ENCODE assay signal across 24 cellular contexts in genomic region chr9:78572266-78572665, GRCh38.
DNase-seq lines count a peak whose midpoint lies in the region; FAIRE-seq and TF ChIP-seq lines count a peak whose summit lies in the region.
"Had no signal": no experiment of that assay in that cellular context is flagged by ENCODE, and none has a peak within 500 bp of the region (broad histone marks: within the 10 kb centered on the region; RNA-seq: fewer than 3 reads in every experiment).

No MANE protein-coding gene starts in this region.

- H3K36me3 ChIP-seq in bronchial epithelial cell (ENCODE audit: control insufficient read depth, insufficient read depth, low read length), result no peaks in the 10 kb centered on the region
- H3K36me3 ChIP-seq: SJSA1 had no signal

- no peaks in the 10 kb centered on the region for H3K27me3 ChIP-seq in bronchial epithelial cell (ENCODE audit: control insufficient read depth, insufficient read depth, low read length)
- H3K27me3 ChIP-seq: SJSA1 had no signal

- no peak overlapping the region for H3K4me3 ChIP-seq in bronchial epithelial cell (ENCODE audit: low read depth, low read length)
- H3K4me3 ChIP-seq: GM23338, K562, SJSA1 had no signal

- TF ChIP-seq CTCF in bronchial epithelial cell (IDR thresholded peaks at IDR 0.05; ENCODE audit: insufficient read depth, low read length, severe bottlenecking), result no peak

- FAIRE-seq in bronchial epithelial cell (lab: Jason Lieb, UNC), result no peak
- FAIRE-seq: HTR-8/SVneo, K562 had no signal

- DNase-seq in NCI-H2171 treated with DMSO at 0.1 percent for 48 hours (lab: John Stamatoyannopoulos, UW), result peak; percentile 5
- no peak for DNase-seq in NCI-H2171 (lab: John Stamatoyannopoulos, UW)
- peak; percentile 70 for DNase-seq in M059J (ENCODE audit: low read depth)
- peak; percentile 22 for DNase-seq in bronchial epithelial cell (ENCODE audit: low read depth)
- DNase-seq in renal cortical epithelial cell (ENCODE audit: low read depth), result peak; percentile 80
- DNase-seq in activated CD4-positive, alpha-beta T cell treated with anti-CD3 and anti-CD28 coated beads for 4 hours, result no peak
- no peak for DNase-seq in GM19240 (ENCODE audit: insufficient read length, low spot score)
- no peak for DNase-seq in 8988T
- DNase-seq: C1 segment of cervical spinal cord; CD4-positive, alpha-beta memory T cell; COR-L47; DND-41; H9; Kasumi-1; MM.1S; NCI-H1694; NCI-H2029 treated with DMSO at 0.1 percent for 48 hours; NCI-H524; NCI-H748 treated with DMSO at 0.1 percent for 48 hours; T-cell had no signal

Comparison
In these comparisons a context has a peak if more than half of its experiments do, and no peak if none do; other contexts are left out.
1. DNase-seq: peak in NCI-H2171 treated with DMSO at 0.1 percent for 48 hours (single experiment), M059J (single experiment), bronchial epithelial cell (single experiment) and renal cortical epithelial cell (single experiment); none in NCI-H2171 (single experiment), activated CD4-positive, alpha-beta T cell treated with anti-CD3 and anti-CD28 coated beads for 4 hours (0 of 2), GM19240 (single experiment) and 8988T (single experiment).